ENCODE assay signal across 1 cellular context in the genomic region with DNA sequence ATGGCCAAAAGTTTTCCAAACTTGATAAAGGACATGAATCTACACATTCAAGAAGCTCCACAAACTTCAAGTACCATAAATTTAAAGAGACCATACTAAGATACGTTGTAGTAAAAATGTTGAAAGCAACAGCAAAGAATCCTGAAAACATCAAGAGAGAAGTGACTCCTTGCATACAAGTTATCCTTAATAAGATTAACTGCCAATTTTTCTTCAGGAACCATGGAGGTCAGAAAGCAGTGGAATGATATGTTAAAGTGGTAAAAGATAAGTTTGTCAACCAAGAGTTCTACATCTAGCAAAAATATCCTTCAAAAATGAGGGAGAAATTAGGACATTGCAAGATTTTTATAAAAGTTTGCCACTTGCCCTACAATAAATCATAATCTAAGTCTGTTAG.
TF ChIP-seq lines count a peak whose summit lies in the region.

No MANE protein-coding gene starts in this region.

TF ChIP-seq in A549, 52 proteins besides CTCF, POLR2A, EP300 and RAD21:
- TF ChIP-seq, protein P1, sequence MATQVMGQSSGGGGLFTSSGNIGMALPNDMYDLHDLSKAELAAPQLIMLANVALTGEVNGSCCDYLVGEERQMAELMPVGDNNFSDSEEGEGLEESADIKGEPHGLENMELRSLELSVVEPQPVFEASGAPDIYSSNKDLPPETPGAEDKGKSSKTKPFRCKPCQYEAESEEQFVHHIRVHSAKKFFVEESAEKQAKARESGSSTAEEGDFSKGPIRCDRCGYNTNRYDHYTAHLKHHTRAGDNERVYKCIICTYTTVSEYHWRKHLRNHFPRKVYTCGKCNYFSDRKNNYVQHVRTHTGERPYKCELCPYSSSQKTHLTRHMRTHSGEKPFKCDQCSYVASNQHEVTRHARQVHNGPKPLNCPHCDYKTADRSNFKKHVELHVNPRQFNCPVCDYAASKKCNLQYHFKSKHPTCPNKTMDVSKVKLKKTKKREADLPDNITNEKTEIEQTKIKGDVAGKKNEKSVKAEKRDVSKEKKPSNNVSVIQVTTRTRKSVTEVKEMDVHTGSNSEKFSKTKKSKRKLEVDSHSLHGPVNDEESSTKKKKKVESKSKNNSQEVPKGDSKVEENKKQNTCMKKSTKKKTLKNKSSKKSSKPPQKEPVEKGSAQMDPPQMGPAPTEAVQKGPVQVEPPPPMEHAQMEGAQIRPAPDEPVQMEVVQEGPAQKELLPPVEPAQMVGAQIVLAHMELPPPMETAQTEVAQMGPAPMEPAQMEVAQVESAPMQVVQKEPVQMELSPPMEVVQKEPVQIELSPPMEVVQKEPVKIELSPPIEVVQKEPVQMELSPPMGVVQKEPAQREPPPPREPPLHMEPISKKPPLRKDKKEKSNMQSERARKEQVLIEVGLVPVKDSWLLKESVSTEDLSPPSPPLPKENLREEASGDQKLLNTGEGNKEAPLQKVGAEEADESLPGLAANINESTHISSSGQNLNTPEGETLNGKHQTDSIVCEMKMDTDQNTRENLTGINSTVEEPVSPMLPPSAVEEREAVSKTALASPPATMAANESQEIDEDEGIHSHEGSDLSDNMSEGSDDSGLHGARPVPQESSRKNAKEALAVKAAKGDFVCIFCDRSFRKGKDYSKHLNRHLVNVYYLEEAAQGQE (IDR thresholded peaks at IDR 0.05) = no peak
